Comparison of ENCODE assay signal across 1 cellular context in genomic region chr3:3179407-3180094, GRCh38.
A peak's percentile ranks its signal among the peaks of the same experiment; 100 is the strongest.
TF ChIP-seq lines count a peak whose summit lies in the region.

Gene CRBN (minus strand): TSS chr3:3179691. CDS start chr3:3179687, 4 bp downstream.

TF ChIP-seq in SK-N-SH, 30 proteins besides CTCF, POLR2A, EP300 and RAD21 (continued from another document):
- TF ChIP-seq REST (IDR thresholded peaks at IDR 0.05; ENCODE audit: low read depth, low read length) (peak; percentile 71), GABPA (IDR thresholded peaks at IDR 0.05; ENCODE audit: low read depth) (peak; percentile 40), RXRA (IDR thresholded peaks at IDR 0.05; ENCODE audit: borderline replicate concordance, low read depth) (no peak), IRF3 (IDR thresholded peaks at IDR 0.05; ENCODE audit: low read depth, low read length) (no peak), NRF1 (IDR thresholded peaks at IDR 0.05; ENCODE audit: low read depth, low read length) (no peak), GATA2 (CRISPR knock-in tag; IDR thresholded peaks at IDR 0.05) (peak; percentile 11; the same call in 1 of the 2 replicates), MXI1 (IDR thresholded peaks at IDR 0.05; ENCODE audit: low read depth, low read length) (peak; percentile 83), RFX5 (IDR thresholded peaks at IDR 0.05; ENCODE audit: low read length) (no peak), USF2 (IDR thresholded peaks at IDR 0.05; ENCODE audit: borderline replicate concordance, low read depth, low read length) (no peak), EZH2phosphoT487 (IDR thresholded peaks at IDR 0.05; ENCODE audit: borderline replicate concordance, low read depth) (no peak), SMC3 (IDR thresholded peaks at IDR 0.05; ENCODE audit: low read depth, low read length) (peak; percentile 12; the same call in 1 of the 2 replicates), CHD2 (IDR thresholded peaks at IDR 0.05; ENCODE audit: low read length, partially characterized antibody) (peak; percentile 76), SIN3A (IDR thresholded peaks at IDR 0.05; ENCODE audit: borderline replicate concordance, low read depth, low read length) (peak; percentile 92), RCOR1 (IDR thresholded peaks at IDR 0.05; ENCODE audit: low read length) (peak; percentile 38; the same call in 1 of the 2 replicates)
